Comparison of ENCODE assay signal across 1 cellular context in the genomic region with DNA sequence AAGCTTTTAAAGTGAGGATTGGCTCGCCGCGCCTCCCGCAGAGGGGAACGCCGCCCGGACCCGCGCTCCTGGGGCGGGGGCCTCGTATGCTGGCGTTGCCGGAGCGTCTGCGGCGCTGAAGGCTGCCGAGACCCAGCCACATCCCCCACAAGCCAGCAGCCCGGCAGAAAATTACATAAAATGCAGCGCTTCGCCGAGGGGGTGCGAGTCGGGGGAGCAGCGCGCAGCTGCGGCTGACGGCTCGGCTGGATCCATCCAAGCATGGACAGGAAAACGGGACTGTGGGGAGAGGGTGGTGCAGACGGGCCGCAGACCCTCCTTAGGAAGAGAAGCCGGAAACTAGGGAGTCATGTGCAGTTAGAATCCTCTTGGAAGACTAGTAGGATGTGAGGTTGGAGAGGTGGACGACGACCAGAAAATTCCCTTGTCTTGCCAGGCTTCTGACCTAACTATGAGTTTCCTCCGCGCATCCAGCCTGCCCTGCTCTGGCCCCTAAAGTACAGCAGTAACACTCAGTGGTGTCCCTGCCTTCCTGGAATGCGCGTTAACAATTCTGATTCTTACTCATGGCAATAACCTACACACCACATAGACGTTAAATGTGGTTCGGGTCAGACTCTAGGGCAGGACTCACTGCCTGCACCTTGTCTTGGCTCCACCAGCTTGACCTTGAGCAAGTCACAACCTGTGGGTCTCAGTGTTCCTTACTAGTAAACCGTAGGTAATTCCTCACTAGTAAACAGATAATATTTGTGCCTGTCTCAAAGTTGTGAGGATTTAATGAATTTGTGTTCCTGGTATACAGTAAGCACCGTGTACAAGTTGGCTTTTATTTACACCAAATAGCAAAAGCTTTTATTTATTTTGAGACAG.
TF ChIP-seq lines count a peak whose summit lies in the region.

No MANE protein-coding gene starts in this region.

TF ChIP-seq in H1, 55 proteins besides CTCF, POLR2A, EP300 and RAD21:
- no peak for TF ChIP-seq EZH2 (IDR thresholded peaks at IDR 0.05; ENCODE audit: low read depth, low read length, severe bottlenecking)
- no peak for TF ChIP-seq SP4 (IDR thresholded peaks at IDR 0.05; ENCODE audit: low read length)
- no peak for TF ChIP-seq CBX8 (IDR thresholded peaks at IDR 0.05; ENCODE audit: borderline replicate concordance, low read depth, low read length)
- TF ChIP-seq, protein P1, sequence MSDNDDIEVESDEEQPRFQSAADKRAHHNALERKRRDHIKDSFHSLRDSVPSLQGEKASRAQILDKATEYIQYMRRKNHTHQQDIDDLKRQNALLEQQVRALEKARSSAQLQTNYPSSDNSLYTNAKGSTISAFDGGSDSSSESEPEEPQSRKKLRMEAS (IDR thresholded peaks at IDR 0.05): peak; percentile 9; the same call in 1 of the 2 replicates
- no peak for TF ChIP-seq ASH2L (IDR thresholded peaks at IDR 0.05; ENCODE audit: low read length)
- TF ChIP-seq NANOG (IDR thresholded peaks at IDR 0.05; ENCODE audit: insufficient read depth, low read depth, low read length, poor library complexity, severe bottlenecking): no peak
- TF ChIP-seq, protein P2, sequence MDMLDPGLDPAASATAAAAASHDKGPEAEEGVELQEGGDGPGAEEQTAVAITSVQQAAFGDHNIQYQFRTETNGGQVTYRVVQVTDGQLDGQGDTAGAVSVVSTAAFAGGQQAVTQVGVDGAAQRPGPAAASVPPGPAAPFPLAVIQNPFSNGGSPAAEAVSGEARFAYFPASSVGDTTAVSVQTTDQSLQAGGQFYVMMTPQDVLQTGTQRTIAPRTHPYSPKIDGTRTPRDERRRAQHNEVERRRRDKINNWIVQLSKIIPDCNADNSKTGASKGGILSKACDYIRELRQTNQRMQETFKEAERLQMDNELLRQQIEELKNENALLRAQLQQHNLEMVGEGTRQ (IDR thresholded peaks at IDR 0.05; ENCODE audit: low read length): 0 out of 2 replicates have a peak, but pooled peaks have one; percentile 6
- peak; percentile 13 for TF ChIP-seq KDM4A (IDR thresholded peaks at IDR 0.05; ENCODE audit: low read depth, low read length, severe bottlenecking)
- 0 out of 4 replicates have a peak, but pooled peaks of 1 of the 2 experiments have one; percentile 12 for TF ChIP-seq SIN3A (conservative IDR thresholded peaks at IDR 0.05 in 1 of 2, IDR thresholded peaks at IDR 0.05 in 1 of 2; ENCODE audit: low read depth in 1 of 2, low read length in 2 of 2)
- no peak for TF ChIP-seq BACH1 (IDR thresholded peaks at IDR 0.05; ENCODE audit: low read length)
- TF ChIP-seq TEAD4 (IDR thresholded peaks at IDR 0.05; ENCODE audit: low read depth, low read length): peak; percentile 50; the same call in 1 of the 2 replicates
- no peak for TF ChIP-seq SAP30 (IDR thresholded peaks at IDR 0.05; ENCODE audit: insufficient read depth, insufficient replicate concordance, low read length)
- TF ChIP-seq ZNF274 (IDR thresholded peaks at IDR 0.05; ENCODE audit: borderline replicate concordance, extremely low read depth, low read length): no peak
- peak; percentile 41; the same call in 1 of the 2 replicates for TF ChIP-seq POLR2AphosphoS5 (IDR thresholded peaks at IDR 0.05; ENCODE audit: low read depth, low read length)
- TF ChIP-seq EGR1 (IDR thresholded peaks at IDR 0.05; ENCODE audit: borderline replicate concordance, low read depth, low read length): no peak
- TF ChIP-seq SP2 (IDR thresholded peaks at IDR 0.05; ENCODE audit: low read length): no peak
- TF ChIP-seq PHF8 (conservative IDR thresholded peaks at IDR 0.05; ENCODE audit: low read depth, low read length): 0 out of 2 replicates have a peak, but pooled peaks have one; percentile 73
- TF ChIP-seq CBX5 (IDR thresholded peaks at IDR 0.05; ENCODE audit: low read depth, low read length): no peak
- TF ChIP-seq, protein P3, sequence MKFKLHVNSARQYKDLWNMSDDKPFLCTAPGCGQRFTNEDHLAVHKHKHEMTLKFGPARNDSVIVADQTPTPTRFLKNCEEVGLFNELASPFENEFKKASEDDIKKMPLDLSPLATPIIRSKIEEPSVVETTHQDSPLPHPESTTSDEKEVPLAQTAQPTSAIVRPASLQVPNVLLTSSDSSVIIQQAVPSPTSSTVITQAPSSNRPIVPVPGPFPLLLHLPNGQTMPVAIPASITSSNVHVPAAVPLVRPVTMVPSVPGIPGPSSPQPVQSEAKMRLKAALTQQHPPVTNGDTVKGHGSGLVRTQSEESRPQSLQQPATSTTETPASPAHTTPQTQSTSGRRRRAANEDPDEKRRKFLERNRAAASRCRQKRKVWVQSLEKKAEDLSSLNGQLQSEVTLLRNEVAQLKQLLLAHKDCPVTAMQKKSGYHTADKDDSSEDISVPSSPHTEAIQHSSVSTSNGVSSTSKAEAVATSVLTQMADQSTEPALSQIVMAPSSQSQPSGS (IDR thresholded peaks at IDR 0.05; ENCODE audit: low read length): no peak
- TF ChIP-seq SUZ12 (IDR thresholded peaks at IDR 0.05; ENCODE audit: low read length): no peak
- TF ChIP-seq GABPA (IDR thresholded peaks at IDR 0.05; ENCODE audit: borderline replicate concordance, insufficient read depth, low read length): no peak
- no peak for TF ChIP-seq JUND (IDR thresholded peaks at IDR 0.05; ENCODE audit: low read length)
